13 cellular contexts compared by ENCODE assay signal in genomic region chr2:216546646-216547403, GRCh38. TPM values are rescaled to one million over a fixed set of nuclear protein-coding genes. Genes with fewer than 3 reads are reported as not detected.
DNase-seq lines count a peak whose midpoint lies in the region; ATAC-seq, FAIRE-seq and TF ChIP-seq lines count a peak whose summit lies in the region.
"Had no signal": no experiment of that assay in that cellular context is flagged by ENCODE, and none has a peak within 500 bp of the region (broad histone marks: within the 10 kb centered on the region; RNA-seq: fewer than 3 reads in every experiment).

No MANE protein-coding gene starts in this region.

- H3K9me3 ChIP-seq in astrocyte (ENCODE audit: insufficient read depth, low read depth, low read length): no peaks in the 10 kb centered on the region
- H3K9me3 ChIP-seq in psoas muscle: no peaks in the 10 kb centered on the region
- H3K9me3 ChIP-seq: BE2C, transverse colon had no signal

- peaks cover 5% of the 10 kb centered on the region for H3K9me3 Mint-ChIP-seq in astrocyte (ENCODE audit: unreplicated experiment)
- no peaks in the 10 kb centered on the region for H3K9me3 Mint-ChIP-seq in stimulated activated naive CD8-positive, alpha-beta T cell treated with anti-CD3 and anti-CD28 coated beads, Interleukin-15, amount 100 ng/mL, for 72 hours
- H3K9me3 Mint-ChIP-seq: mesothelial cell of epicardium had no signal

- peak overlapping the region; percentile 11 for H3K27ac ChIP-seq in astrocyte (ENCODE audit: low read depth, low read length)
- H3K27ac ChIP-seq in psoas muscle: no peak overlapping the region

- H3K27me3 ChIP-seq in astrocyte (ENCODE audit: insufficient read depth, low read length): no peaks in the 10 kb centered on the region
- no peaks in the 10 kb centered on the region for H3K27me3 ChIP-seq in psoas muscle (ENCODE audit: insufficient read depth in 3 of 3, low read length in 2 of 3)
- H3K27me3 ChIP-seq: BE2C, transverse colon had no signal

- H3K9ac ChIP-seq in astrocyte (ENCODE audit: low read length): no peak overlapping the region

- TF ChIP-seq CTCF in astrocyte (IDR thresholded peaks at IDR 0.05; ENCODE audit: insufficient read depth, low read depth, low read length) (no peak), foreskin fibroblast (IDR thresholded peaks at IDR 0.05; ENCODE audit: low read depth, low read length) (no peak), psoas muscle (IDR thresholded peaks at IDR 0.05) (no peak)

- H4K20me1 ChIP-seq in astrocyte (ENCODE audit: insufficient read depth, low read length): no peaks in the 10 kb centered on the region

- ATAC-seq in psoas muscle (peak; percentile 25 to 72 (median 48)), GM18907 (IDR thresholded peaks at IDR 0.05; ENCODE audit: unreplicated experiment) (no peak)
- ATAC-seq in stimulated activated naive CD8-positive, alpha-beta T cell treated with anti-CD3 and anti-CD28 coated beads, Interleukin-15, amount 100 ng/mL, for 72 hours: no peak

- intact Hi-C loops in psoas muscle (cut with DNase I): no loop called here

- peaks cover 19% of the 10 kb centered on the region for H3K4me1 ChIP-seq in astrocyte (ENCODE audit: insufficient read depth, low read length)
- peaks cover 10% of the 10 kb centered on the region for H3K4me1 ChIP-seq in psoas muscle

- H3K4me3 ChIP-seq in astrocyte (ENCODE audit: insufficient read depth, low read depth, low read length): no peak overlapping the region
- no peak overlapping the region for H3K4me3 ChIP-seq in foreskin fibroblast (ENCODE audit: low read depth in 1 of 2, low read length in 2 of 2)
- no peak overlapping the region for H3K4me3 ChIP-seq in psoas muscle
- H3K4me3 ChIP-seq: transverse colon had no signal

- peaks cover 10% of the 10 kb centered on the region for H3K27me3 Mint-ChIP-seq in astrocyte (ENCODE audit: low read depth, unreplicated experiment)
- H3K27me3 Mint-ChIP-seq in stimulated activated naive CD8-positive, alpha-beta T cell treated with anti-CD3 and anti-CD28 coated beads, Interleukin-15, amount 100 ng/mL, for 72 hours: peaks cover 23% of the 10 kb centered on the region

- WGBS in psoas muscle, 3 donors: 80 to 82% (median 81%) methylated on average over 7 of the region's 7 CpGs

- peaks cover 10% of the 10 kb centered on the region for H3K36me3 Mint-ChIP-seq in astrocyte (ENCODE audit: low read depth, unreplicated experiment)
- H3K36me3 Mint-ChIP-seq: mesothelial cell of epicardium had no signal

- H3K4me1 Mint-ChIP-seq in astrocyte (ENCODE audit: low read depth, unreplicated experiment): peaks cover 16% of the 10 kb centered on the region
- no peaks in the 10 kb centered on the region for H3K4me1 Mint-ChIP-seq in stimulated activated naive CD8-positive, alpha-beta T cell treated with anti-CD3 and anti-CD28 coated beads, Interleukin-15, amount 100 ng/mL, for 72 hours

- peak; percentile 13 for FAIRE-seq in astrocyte (lab: Jason Lieb, UNC)
- FAIRE-seq: HTR-8/SVneo had no signal

- H3K36me3 ChIP-seq in astrocyte (ENCODE audit: insufficient read depth, low read length) (no peaks in the 10 kb centered on the region), psoas muscle (ENCODE audit: insufficient read depth in 1 of 2, low read depth in 1 of 2) (no peaks in the 10 kb centered on the region)
- H3K36me3 ChIP-seq: BE2C, transverse colon had no signal

- DNase-seq in GM04503 (ENCODE audit: low read depth) (peak; percentile 78), astrocyte (ENCODE audit: low read depth) (peak; percentile 60), foreskin fibroblast (peak; percentile 57 to 77), psoas muscle (no peak), NCI-H187 (lab: John Stamatoyannopoulos, UW) (no peak)
- DNase-seq in activated CD8-positive, alpha-beta memory T cell treated with anti-CD3 and anti-CD28 coated beads, Interleukin-2, amount 50 U/mL, for 4 hours: no peak
- DNase-seq in stimulated activated naive CD8-positive, alpha-beta T cell treated with anti-CD3 and anti-CD28 coated beads, Interleukin-15, amount 100 ng/mL, for 72 hours: no peak
- DNase-seq: BE2C, DMS153, transverse colon had no signal

- peak overlapping the region; percentile 7 for H3K4me2 ChIP-seq in astrocyte (ENCODE audit: low read length)

- no peak overlapping the region for H3K4me3 Mint-ChIP-seq in astrocyte (ENCODE audit: unreplicated experiment)
- H3K4me3 Mint-ChIP-seq in stimulated activated naive CD8-positive, alpha-beta T cell treated with anti-CD3 and anti-CD28 coated beads, Interleukin-15, amount 100 ng/mL, for 72 hours: no peak overlapping the region
- H3K4me3 Mint-ChIP-seq: mesothelial cell of epicardium had no signal

- H3K79me2 ChIP-seq in astrocyte (ENCODE audit: insufficient read depth, low read length): no peaks in the 10 kb centered on the region

- no peak overlapping the region for H3K27ac Mint-ChIP-seq in astrocyte (ENCODE audit: unreplicated experiment)
- no peak overlapping the region for H3K27ac Mint-ChIP-seq in stimulated activated naive CD8-positive, alpha-beta T cell treated with anti-CD3 and anti-CD28 coated beads, Interleukin-15, amount 100 ng/mL, for 72 hours
- H3K27ac Mint-ChIP-seq: mesothelial cell of epicardium had no signal

- no peak overlapping the region for H2AFZ ChIP-seq in astrocyte (ENCODE audit: low read depth, low read length)

RNA-seq across cellular contexts. Expression of gene RPL37A, which starts 48.2 kb away (rescaled TPM):
- total RNA-seq in astrocyte (2,566 and 2,632 TPM in 2 replicates), psoas muscle (1,000 to 10,000 TPM; 2,701 to 3,343 (median 3,007) TPM)
- polyA plus RNA-seq in psoas muscle: 1,000 to 10,000 TPM; 4,667 to 6,936 (median 5,431) TPM

Comparison
In these comparisons a context has a peak if more than half of its experiments do, and no peak if none do; other contexts are left out.
1. DNase-seq: peak in GM04503 (single experiment), astrocyte (single experiment) and foreskin fibroblast (2 of 2); none in psoas muscle (0 of 2), activated CD8-positive, alpha-beta memory T cell treated with anti-CD3 and anti-CD28 coated beads, Interleukin-2, amount 50 U/mL, for 4 hours (single experiment), NCI-H187 (0 of 2) and stimulated activated naive CD8-positive, alpha-beta T cell treated with anti-CD3 and anti-CD28 coated beads, Interleukin-15, amount 100 ng/mL, for 72 hours (0 of 2).
2. ATAC-seq: peak in psoas muscle (4 of 4); none in GM18907 (single experiment) and stimulated activated naive CD8-positive, alpha-beta T cell treated with anti-CD3 and anti-CD28 coated beads, Interleukin-15, amount 100 ng/mL, for 72 hours (single experiment).